13 cellular contexts compared by ENCODE assay signal in the genomic region with DNA sequence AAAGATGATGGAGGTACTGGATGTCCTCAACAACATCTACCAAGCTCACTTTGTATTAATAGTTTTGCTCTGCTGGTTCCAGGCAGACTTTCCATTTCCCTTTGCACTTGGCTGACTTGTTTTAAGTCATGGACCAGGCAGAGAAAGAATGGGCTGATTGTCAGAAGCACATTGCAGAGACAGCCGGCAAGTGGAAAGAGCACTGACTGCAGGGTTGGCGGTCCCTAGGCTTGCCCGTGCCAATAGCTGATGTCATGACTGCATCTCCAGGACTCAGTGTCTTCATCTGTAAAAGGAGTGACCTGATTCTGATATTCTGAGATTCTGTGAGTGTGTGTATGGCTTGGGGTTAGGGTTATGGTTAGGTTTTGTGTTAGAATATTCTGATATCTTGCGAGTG. TPM values are rescaled to one million over a fixed set of nuclear protein-coding genes. Genes with fewer than 3 reads are reported as not detected.
"Had no signal": no experiment of that assay in that cellular context is flagged by ENCODE, and none has a peak within 500 bp of the region (broad histone marks: within the 10 kb centered on the region; RNA-seq: fewer than 3 reads in every experiment).

No MANE protein-coding gene starts in this region.

- H3K4me3 ChIP-seq: lower lobe of right lung, testis had no signal

- H3K4me1 ChIP-seq: testis had no signal

- ATAC-seq: lower lobe of right lung; natural killer cell; stimulated activated naive CD8-positive, alpha-beta T cell treated with anti-CD3 and anti-CD28 coated beads, Interleukin-15, amount 100 ng/mL, for 72 hours; T-helper 17 cell; WTC11 had no signal

- H3K36me3 Mint-ChIP-seq: activated naive CD8-positive, alpha-beta T cell treated with anti-CD3 and anti-CD28 coated beads for 36 hours; natural killer cell; WTC11 had no signal

- H3K27ac Mint-ChIP-seq: activated CD4-positive, alpha-beta T cell treated with anti-CD3 and anti-CD28 coated beads, Interleukin-2, amount 10 ng/mL, durations not matched to agents 24 days and 14 days; activated naive CD8-positive, alpha-beta T cell treated with anti-CD3 and anti-CD28 coated beads for 36 hours; activated T-cell treated with anti-CD3 and anti-CD28 coated beads, Interleukin-2, amount 50 U/mL, for 24 hours; natural killer cell; stimulated activated naive CD8-positive, alpha-beta T cell treated with anti-CD3 and anti-CD28 coated beads, Interleukin-15, amount 100 ng/mL, for 72 hours; T-helper 17 cell; WTC11 had no signal

- H3K9me3 ChIP-seq: lower lobe of right lung, testis had no signal

- H3K27ac ChIP-seq: lower lobe of right lung, testis had no signal

- DNase-seq: activated CD4-positive, alpha-beta T cell treated with anti-CD3 and anti-CD28 coated beads, Interleukin-2, amount 10 ng/mL, durations not matched to agents 24 days and 14 days; activated effector memory CD4-positive, alpha-beta T cell treated with anti-CD3 and anti-CD28 coated beads, Interleukin-2, amount 50 U/mL, for 16 hours; activated naive CD8-positive, alpha-beta T cell treated with anti-CD3 and anti-CD28 coated beads for 36 hours; activated T-cell treated with anti-CD3 and anti-CD28 coated beads, Interleukin-2, amount 50 U/mL, for 24 hours; kidney glomerular epithelial cell; lower lobe of right lung; natural killer cell; stimulated activated CD4-positive, alpha-beta T cell treated with anti-CD3 and anti-CD28 coated beads, Interleukin-15, amount 100 ng/mL, for 24 hours; stimulated activated CD4-positive, alpha-beta T cell treated with anti-CD3 and anti-CD28 coated beads, Interleukin-4, amount 100 ng/mL, for 4 hours; stimulated activated naive CD8-positive, alpha-beta T cell treated with anti-CD3 and anti-CD28 coated beads, Interleukin-15, amount 100 ng/mL, for 72 hours; T-helper 17 cell; testis had no signal

- H3K9me3 Mint-ChIP-seq: activated CD4-positive, alpha-beta T cell treated with anti-CD3 and anti-CD28 coated beads, Interleukin-2, amount 10 ng/mL, durations not matched to agents 24 days and 14 days; activated naive CD8-positive, alpha-beta T cell treated with anti-CD3 and anti-CD28 coated beads for 36 hours; activated T-cell treated with anti-CD3 and anti-CD28 coated beads, Interleukin-2, amount 50 U/mL, for 24 hours; natural killer cell; stimulated activated naive CD8-positive, alpha-beta T cell treated with anti-CD3 and anti-CD28 coated beads, Interleukin-15, amount 100 ng/mL, for 72 hours had no signal

- H3K27me3 ChIP-seq: testis had no signal

- H3K36me3 ChIP-seq: lower lobe of right lung had no signal

- H3K4me1 Mint-ChIP-seq: activated CD4-positive, alpha-beta T cell treated with anti-CD3 and anti-CD28 coated beads, Interleukin-2, amount 10 ng/mL, durations not matched to agents 24 days and 14 days; activated naive CD8-positive, alpha-beta T cell treated with anti-CD3 and anti-CD28 coated beads for 36 hours; stimulated activated naive CD8-positive, alpha-beta T cell treated with anti-CD3 and anti-CD28 coated beads, Interleukin-15, amount 100 ng/mL, for 72 hours; WTC11 had no signal

- H3K4me3 Mint-ChIP-seq: activated CD4-positive, alpha-beta T cell treated with anti-CD3 and anti-CD28 coated beads, Interleukin-2, amount 10 ng/mL, durations not matched to agents 24 days and 14 days; activated naive CD8-positive, alpha-beta T cell treated with anti-CD3 and anti-CD28 coated beads for 36 hours; activated T-cell treated with anti-CD3 and anti-CD28 coated beads, Interleukin-2, amount 50 U/mL, for 24 hours; natural killer cell; stimulated activated naive CD8-positive, alpha-beta T cell treated with anti-CD3 and anti-CD28 coated beads, Interleukin-15, amount 100 ng/mL, for 72 hours; T-helper 17 cell; WTC11 had no signal

RNA-seq across cellular contexts. Expression of a gene that starts 20.9 kb away (rescaled TPM):
- total RNA-seq: activated CD4-positive, alpha-beta T cell treated with anti-CD3 and anti-CD28 coated beads, Interleukin-2, amount 10 ng/mL, durations not matched to agents 24 days and 14 days; activated naive CD8-positive, alpha-beta T cell treated with anti-CD3 and anti-CD28 coated beads for 36 hours; T-helper 17 cell had no signal
